Comparison of ENCODE assay signal across 22 cellular contexts in genomic region chr5:179913461-179913860, GRCh38. TPM values are rescaled to one million over a fixed set of nuclear protein-coding genes. Genes with fewer than 3 reads are reported as not detected.
DNase-seq lines count a peak whose midpoint lies in the region; ATAC-seq and TF ChIP-seq lines count a peak whose summit lies in the region.
"Had no signal": no experiment of that assay in that cellular context is flagged by ENCODE, and none has a peak within 500 bp of the region (broad histone marks: within the 10 kb centered on the region; RNA-seq: fewer than 3 reads in every experiment).

No MANE protein-coding gene starts in this region.

- no peak overlapping the region for H3K4me3 Mint-ChIP-seq in dendritic cell treated with granulocyte-macrophage colony-stimulating factor and Interleukin-4, amounts not matched to agents 40 ng/mL and 50 ng/mL, for 4 days
- H3K4me3 Mint-ChIP-seq: activated T-cell treated with anti-CD3 and anti-CD28 coated beads, Interleukin-2, amount 50 U/mL, for 4 hours; neural progenitor cell; stimulated activated naive CD8-positive, alpha-beta T cell treated with anti-CD3 and anti-CD28 coated beads, Interleukin-15, Interleukin-2, amounts not matched to agents 100 ng/mL and 50 ng/mL, for 24 hours; T-helper 2 cell treated with Interferon-gamma antibody and Interleukin-4, amounts not matched to agents 5 μg/mL and 100 μg/mL, for 36 hours had no signal

- no peaks in the 10 kb centered on the region for H3K9me2 ChIP-seq in PC-3 (replicated peaks; ENCODE audit: low read length)

- H3K36me3 Mint-ChIP-seq in dendritic cell treated with granulocyte-macrophage colony-stimulating factor and Interleukin-4, amounts not matched to agents 40 ng/mL and 50 ng/mL, for 4 days (ENCODE audit: low read depth) = no peaks in the 10 kb centered on the region

- no peak overlapping the region for H3K4me3 ChIP-seq in PC-3 (ENCODE audit: low read length)
- no peak overlapping the region for H3K4me3 ChIP-seq in psoas muscle
- H3K4me3 ChIP-seq: lung, neural progenitor cell, thyroid gland had no signal

- ATAC-seq in PC-3 (no peak), psoas muscle (no peak)

- POLR2A ChIA-PET in PC-3 (lab: Charles Lee; ENCODE audit: unreplicated experiment) = no interaction called here

- CTCF ChIA-PET in PC-3 (lab: Charles Lee) = no interaction called here

- 0 out of 2 replicates have a peak overlapping the region, but pooled peaks have one; percentile 29 for H3K9ac ChIP-seq in PC-3 (ENCODE audit: low read length)
- H3K9ac ChIP-seq: KMS-11, neural progenitor cell had no signal

- H4K20me1 ChIP-seq in PC-3 (ENCODE audit: low read length) = no peaks in the 10 kb centered on the region

- H3K36me3 ChIP-seq in PC-3 (ENCODE audit: low read depth, low read length) (no peaks in the 10 kb centered on the region), psoas muscle (ENCODE audit: insufficient read depth in 1 of 2, low read depth in 1 of 2) (no peaks in the 10 kb centered on the region)
- H3K36me3 ChIP-seq: neural progenitor cell, thyroid gland had no signal

- H3K4me1 ChIP-seq in PC-3 (ENCODE audit: insufficient read depth, low read length) (peaks cover 15% of the 10 kb centered on the region), psoas muscle (peaks cover 17% of the 10 kb centered on the region)
- H3K4me1 ChIP-seq: foreskin keratinocyte had no signal

- BruUV-seq in PC-3 (replicated peaks; lab: Mats Ljungman, UMichigan) = no TSS peak

- H3K4me1 Mint-ChIP-seq in dendritic cell treated with granulocyte-macrophage colony-stimulating factor and Interleukin-4, amounts not matched to agents 40 ng/mL and 50 ng/mL, for 4 days (ENCODE audit: low read depth) = peaks cover 57% of the 10 kb centered on the region

- no peaks in the 10 kb centered on the region for H3K9me3 ChIP-seq in PC-3 (ENCODE audit: low read length)
- H3K9me3 ChIP-seq in psoas muscle = no peaks in the 10 kb centered on the region
- H3K9me3 ChIP-seq: thyroid gland had no signal

- H3K79me2 ChIP-seq in PC-3 (ENCODE audit: low read length) = no peaks in the 10 kb centered on the region

- intact Hi-C loops in PC-3 (cut with micrococcal nuclease) (no loop called here), psoas muscle (cut with DNase I) (no loop called here)
- intact Hi-C loops in dendritic cell treated with granulocyte-macrophage colony-stimulating factor and Interleukin-4, amounts not matched to agents 40 ng/mL and 50 ng/mL, for 4 days (cut with micrococcal nuclease) = loop anchor here (10.0 kb wide), 1 partner anchor 161 kb away; the partner anchor contains the start of gene RNF130

- DNase-seq in PC-3 (no peak), psoas muscle (no peak), SW480 (ENCODE audit: low spot score) (no peak), DMS114 treated with DMSO at 0.1 percent for 48 hours (lab: John Stamatoyannopoulos, UW; ENCODE audit: unreplicated experiment) (no peak), NCI-H187 treated with DMSO at 0.1 percent for 48 hours (lab: John Stamatoyannopoulos, UW) (no peak)
- no peak for DNase-seq in effector CD8-positive, alpha-beta T cell (lab: John Stamatoyannopoulos, UW)
- DNase-seq: activated CD4-positive, alpha-beta T cell treated with anti-CD3 and anti-CD28 coated beads for 48 hours; activated T-cell treated with anti-CD3 and anti-CD28 coated beads, Interleukin-2, amount 50 U/mL, for 4 hours; effector memory CD4-positive, alpha-beta T cell; erythroblast; H7; NCI-H1436 treated with DMSO at 0.1 percent for 48 hours; NCI-H2107 had no signal

- H3F3A ChIP-seq in PC-3 (ENCODE audit: low read length, unreplicated experiment) = no peaks in the 10 kb centered on the region

- H3K27ac ChIP-seq in 22Rv1 (peak overlapping the region; percentile 62), PC-3 (ENCODE audit: low read length) (peak overlapping the region; percentile 92), psoas muscle (peak overlapping the region; percentile 1)
- H3K27ac ChIP-seq: foreskin keratinocyte, KMS-11, neural progenitor cell, thyroid gland had no signal

- H3K9me3 Mint-ChIP-seq in dendritic cell treated with granulocyte-macrophage colony-stimulating factor and Interleukin-4, amounts not matched to agents 40 ng/mL and 50 ng/mL, for 4 days = no peaks in the 10 kb centered on the region
- H3K9me3 Mint-ChIP-seq: activated T-cell treated with anti-CD3 and anti-CD28 coated beads, Interleukin-2, amount 50 U/mL, for 4 hours; neural progenitor cell; stimulated activated naive CD8-positive, alpha-beta T cell treated with anti-CD3 and anti-CD28 coated beads, Interleukin-15, Interleukin-2, amounts not matched to agents 100 ng/mL and 50 ng/mL, for 24 hours; T-helper 2 cell treated with Interferon-gamma antibody and Interleukin-4, amounts not matched to agents 5 μg/mL and 100 μg/mL, for 36 hours had no signal

- H2AFZ ChIP-seq in PC-3 (ENCODE audit: low read length) = 0 out of 2 replicates have a peak overlapping the region, but pooled peaks have one; percentile 80
- H2AFZ ChIP-seq: neural progenitor cell had no signal

- H3K27me3 Mint-ChIP-seq in dendritic cell treated with granulocyte-macrophage colony-stimulating factor and Interleukin-4, amounts not matched to agents 40 ng/mL and 50 ng/mL, for 4 days = peaks cover 3% of the 10 kb centered on the region

- H3K27me3 ChIP-seq in PC-3 (ENCODE audit: low read length) = no peaks in the 10 kb centered on the region
- H3K27me3 ChIP-seq in psoas muscle (ENCODE audit: insufficient read depth in 3 of 3, low read length in 2 of 3) = peaks cover 0 to 2% (median 0%) of the 10 kb centered on the region in 3 donors
- H3K27me3 ChIP-seq: foreskin keratinocyte, neural progenitor cell, thyroid gland had no signal

- H3K27ac Mint-ChIP-seq in dendritic cell treated with granulocyte-macrophage colony-stimulating factor and Interleukin-4, amounts not matched to agents 40 ng/mL and 50 ng/mL, for 4 days = peak overlapping the region; percentile 87
- H3K27ac Mint-ChIP-seq: neural progenitor cell; stimulated activated naive CD8-positive, alpha-beta T cell treated with anti-CD3 and anti-CD28 coated beads, Interleukin-15, Interleukin-2, amounts not matched to agents 100 ng/mL and 50 ng/mL, for 24 hours; T-helper 2 cell treated with Interferon-gamma antibody and Interleukin-4, amounts not matched to agents 5 μg/mL and 100 μg/mL, for 36 hours had no signal

- 94 to 96% (median 95%) methylated on average over 9 of the region's 9 CpGs for WGBS in psoas muscle, 3 donors

- peak overlapping the region; percentile 78 for H3K4me2 ChIP-seq in PC-3 (ENCODE audit: low read length)
- H3K4me2 ChIP-seq: KMS-11, neural progenitor cell had no signal

- TF ChIP-seq CTCF in 22Rv1 (IDR thresholded peaks at IDR 0.05) (no peak), PC-3 (conservative IDR thresholded peaks at IDR 0.05; ENCODE audit: low read depth, low read length) (no peak), psoas muscle (IDR thresholded peaks at IDR 0.05) (no peak)

RNA-seq across cellular contexts. Expression of gene TBC1D9B, which starts 5.8 kb away (rescaled TPM):
- 44.9 and 67.7 TPM in 2 replicates for total RNA-seq in PC-3 (2014; rRNA removed)
- total RNA-seq in psoas muscle = 10 to 100 TPM; 40.0 to 50.2 (median 41.9) TPM
- polyA plus RNA-seq in psoas muscle = 10 to 100 TPM; 30.1 to 47.7 (median 37.0) TPM

RNA-seq across cellular contexts. Expression of gene MRNIP, which starts 54.8 kb away (rescaled TPM):
- total RNA-seq in PC-3 (2014; rRNA removed) (20.2 and 26.1 TPM in 2 replicates), psoas muscle (1 to 10 TPM; 2.1 to 7.9 (median 5.1) TPM)
- polyA plus RNA-seq in psoas muscle = 10 to 100 TPM; 20.4 to 30.4 (median 25.0) TPM

Comparison
In these comparisons a context has a peak if more than half of its experiments do, and no peak if none do; other contexts are left out.
1. H3K27ac ChIP-seq: peak in every context shown above with its lines; median percentile 92 in PC-3; 62 in 22Rv1; 1 in psoas muscle.